21 cellular contexts compared by ENCODE assay signal in the genomic region with DNA sequence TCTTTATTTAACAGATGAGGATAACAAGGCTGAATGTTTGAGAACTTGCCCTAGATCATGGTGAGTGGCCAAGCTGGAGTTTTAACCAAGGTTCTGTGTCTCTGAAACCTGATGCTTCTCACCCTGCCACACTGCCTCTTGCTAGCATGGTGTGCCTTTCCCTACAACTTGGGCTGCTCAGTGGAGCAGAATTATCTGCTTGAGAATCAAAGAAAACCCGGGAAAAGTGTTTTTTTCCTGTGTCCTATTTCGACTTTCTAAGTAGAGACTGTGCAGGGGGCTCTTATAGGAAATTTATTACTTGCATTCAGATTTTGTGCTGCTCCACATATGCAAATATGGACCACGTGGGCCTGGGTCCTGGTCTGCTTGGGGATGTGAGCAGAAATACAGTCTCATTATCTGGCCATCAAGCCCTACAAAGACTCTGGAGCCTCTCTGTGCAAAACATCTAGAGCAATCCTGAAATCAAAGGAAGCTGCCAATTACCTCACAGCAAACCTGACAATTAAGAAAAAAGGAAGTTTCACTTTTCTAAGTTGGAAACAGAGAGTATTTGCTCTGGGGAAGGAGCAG.
DNase-seq lines count a peak whose midpoint lies in the region; FAIRE-seq lines count a peak whose summit lies in the region.
"Had no signal": no experiment of that assay in that cellular context is flagged by ENCODE, and none has a peak within 500 bp of the region (broad histone marks: within the 10 kb centered on the region; RNA-seq: fewer than 3 reads in every experiment).

No MANE protein-coding gene starts in this region.

- H3K27ac Mint-ChIP-seq in activated CD4-positive, alpha-beta T cell treated with anti-CD3 and anti-CD28 coated beads, Interleukin-2, amount 10 ng/mL, durations not matched to agents 24 days and 14 days: no peak overlapping the region
- H3K27ac Mint-ChIP-seq: CD4-positive, alpha-beta memory T cell; T-helper 1 cell treated with Interleukin-12 subunit alpha and Interleukin-12 subunit beta and Interleukin-4 antibody, amounts not matched to agents 30 μg/mL and 1 μg/mL, for 36 hours had no signal

- no peaks in the 10 kb centered on the region for H3K4me1 Mint-ChIP-seq in activated CD4-positive, alpha-beta T cell treated with anti-CD3 and anti-CD28 coated beads, Interleukin-2, amount 10 ng/mL, durations not matched to agents 24 days and 14 days
- H3K4me1 Mint-ChIP-seq: CD4-positive, alpha-beta memory T cell had no signal

- H3K9me3 Mint-ChIP-seq in activated CD4-positive, alpha-beta T cell treated with anti-CD3 and anti-CD28 coated beads, Interleukin-2, amount 10 ng/mL, durations not matched to agents 24 days and 14 days: no peaks in the 10 kb centered on the region
- H3K9me3 Mint-ChIP-seq: T-helper 1 cell treated with Interleukin-12 subunit alpha and Interleukin-12 subunit beta and Interleukin-4 antibody, amounts not matched to agents 30 μg/mL and 1 μg/mL, for 36 hours had no signal

- H3K27me3 Mint-ChIP-seq in activated CD4-positive, alpha-beta T cell treated with anti-CD3 and anti-CD28 coated beads, Interleukin-2, amount 10 ng/mL, durations not matched to agents 24 days and 14 days: peaks cover 2% of the 10 kb centered on the region

- H3K36me3 Mint-ChIP-seq in activated CD4-positive, alpha-beta T cell treated with anti-CD3 and anti-CD28 coated beads, Interleukin-2, amount 10 ng/mL, durations not matched to agents 24 days and 14 days (ENCODE audit: low read depth): no peaks in the 10 kb centered on the region
- H3K36me3 Mint-ChIP-seq: CD4-positive, alpha-beta memory T cell had no signal

- intact Hi-C loops in activated CD4-positive, alpha-beta T cell treated with anti-CD3 and anti-CD28 coated beads, Interleukin-2, amount 10 ng/mL, durations not matched to agents 24 days and 14 days (cut with micrococcal nuclease): no loop called here

- H3K4me3 Mint-ChIP-seq in activated CD4-positive, alpha-beta T cell treated with anti-CD3 and anti-CD28 coated beads, Interleukin-2, amount 10 ng/mL, durations not matched to agents 24 days and 14 days: no peak overlapping the region
- H3K4me3 Mint-ChIP-seq: CD4-positive, alpha-beta memory T cell; T-helper 1 cell treated with Interleukin-12 subunit alpha and Interleukin-12 subunit beta and Interleukin-4 antibody, amounts not matched to agents 30 μg/mL and 1 μg/mL, for 36 hours had no signal

- DNase-seq in GF-D8 (lab: John Stamatoyannopoulos, UW) (peak; percentile 40), GM19239 (ENCODE audit: insufficient read length, low spot score) (no peak), NCI-H526 treated with DMSO at 0.1 percent for 48 hours (lab: John Stamatoyannopoulos, UW) (peak; percentile 49), left kidney (ENCODE audit: low read depth, low spot score) (peak; percentile 67), OCI-M2 (lab: John Stamatoyannopoulos, UW; ENCODE audit: unreplicated experiment) (no peak)
- no peak for DNase-seq in activated CD4-positive, alpha-beta T cell treated with anti-CD3 and anti-CD28 coated beads, Interleukin-2, amount 10 ng/mL, durations not matched to agents 24 days and 14 days
- no peak for DNase-seq in stimulated activated CD4-positive, alpha-beta T cell treated with anti-CD3 and anti-CD28 coated beads, Interleukin-15, amount 100 ng/mL, for 24 hours
- DNase-seq: Calu3; CD4-positive, alpha-beta memory T cell; H7; IMR-90; NCI-H1417; NCI-H187 treated with DMSO at 0.1 percent for 48 hours; NCI-H446 treated with DMSO at 0.1 percent for 48 hours; NCI-H748 treated with DMSO at 0.1 percent for 48 hours; NK-92 treated with Interleukin-12 subunit alpha and Interleukin-12 subunit beta, amount 100 ng/mL, for 24 hours; PC-3; SIG-M5 had no signal

- FAIRE-seq in GM19239 (lab: Jason Lieb, UNC): peak; percentile 64
- FAIRE-seq: A549, GM12891 had no signal

Comparison
In these comparisons a context has a peak if more than half of its experiments do, and no peak if none do; other contexts are left out.
1. DNase-seq: peak in GF-D8 (single experiment), NCI-H526 treated with DMSO at 0.1 percent for 48 hours (single experiment) and left kidney (single experiment); none in GM19239 (single experiment), OCI-M2 (single experiment), activated CD4-positive, alpha-beta T cell treated with anti-CD3 and anti-CD28 coated beads, Interleukin-2, amount 10 ng/mL, durations not matched to agents 24 days and 14 days (single experiment) and stimulated activated CD4-positive, alpha-beta T cell treated with anti-CD3 and anti-CD28 coated beads, Interleukin-15, amount 100 ng/mL, for 24 hours (single experiment).